36 cellular contexts compared by ENCODE assay signal in the genomic region with DNA sequence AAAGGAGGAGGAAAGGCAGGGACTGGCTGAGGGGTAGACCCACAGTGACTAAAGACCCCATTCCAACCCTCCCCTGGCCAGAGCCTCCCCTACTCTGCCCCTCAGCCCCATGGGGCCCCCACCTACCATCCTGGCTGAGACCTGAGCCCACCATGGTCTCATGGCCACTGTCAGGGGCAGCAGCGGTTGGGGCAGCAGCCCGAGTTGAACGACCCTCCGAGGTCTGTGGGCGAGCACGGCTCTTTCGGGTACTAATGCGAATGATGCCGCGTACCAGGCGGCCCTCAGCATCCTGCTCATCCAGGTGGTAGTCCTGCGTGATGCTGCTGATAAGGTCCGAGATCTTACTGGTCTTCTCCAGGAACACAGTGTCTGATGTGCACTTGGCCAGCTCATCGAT. TPM values are rescaled to one million over a fixed set of nuclear protein-coding genes. Genes with fewer than 3 reads are reported as not detected.
"Had no signal": no experiment of that assay in that cellular context is flagged by ENCODE, and none has a peak within 500 bp of the region (broad histone marks: within the 10 kb centered on the region; RNA-seq: fewer than 3 reads in every experiment).

No MANE protein-coding gene starts in this region.

- H3K27me3 Mint-ChIP-seq: activated CD4-positive, alpha-beta T cell treated with anti-CD3 and anti-CD28 coated beads, Interleukin-2, amount 10 ng/mL, durations not matched to agents 7 days and 5 days; activated naive CD4-positive, alpha-beta T cell treated with anti-CD3 and anti-CD28 coated beads, Interleukin-2, amount 50 U/mL, for 24 hours; activated naive CD8-positive, alpha-beta T cell treated with anti-CD3 and anti-CD28 coated beads for 36 hours; activated naive CD8-positive, alpha-beta T cell treated with anti-CD3 and anti-CD28 coated beads, Interleukin-2, amount 50 U/mL, for 24 hours; central memory CD8-positive, alpha-beta T cell had no signal

- H3K9me3 ChIP-seq: ascending aorta had no signal

- H3K4me3 ChIP-seq: ascending aorta, breast epithelium, cardiac muscle cell, coronary artery, dorsolateral prefrontal cortex, esophagus squamous epithelium, gastroesophageal sphincter had no signal

- H3K27me3 ChIP-seq: ascending aorta, breast epithelium, cardiac muscle cell had no signal

- H3K27ac Mint-ChIP-seq: activated CD4-positive, alpha-beta memory T cell treated with anti-CD3 and anti-CD28 coated beads, Interleukin-2, amount 10 ng/mL, durations not matched to agents 7 days and 5 days; activated CD4-positive, alpha-beta T cell treated with anti-CD3 and anti-CD28 coated beads, Interleukin-2, amount 10 ng/mL, durations not matched to agents 7 days and 5 days; activated naive CD4-positive, alpha-beta T cell treated with anti-CD3 and anti-CD28 coated beads for 36 hours; activated naive CD4-positive, alpha-beta T cell treated with anti-CD3 and anti-CD28 coated beads, Interleukin-2, amount 50 U/mL, for 24 hours; activated naive CD8-positive, alpha-beta T cell treated with anti-CD3 and anti-CD28 coated beads for 36 hours; activated naive CD8-positive, alpha-beta T cell treated with anti-CD3 and anti-CD28 coated beads, Interleukin-2, amount 50 U/mL, for 24 hours; activated T-helper 1 cell treated with anti-CD3 and anti-CD28 coated beads, Interleukin-12 subunit alpha, Interleukin-12 subunit beta, Interleukin-2, Interleukin-4 antibody, amounts not matched to agents 30 ng/mL and 10 ng/mL and 1 ng/mL, durations not matched to agents 14 hours and 24 hours and 36 hours; activated T-helper 2 cell treated with anti-CD3 and anti-CD28 coated beads, Interferon-gamma antibody, Interleukin-2, Interleukin-4, amounts not matched to agents 10 μg/mL and 5 μg/mL and 100 μg/mL, durations not matched to agents 14 hours and 24 hours and 36 hours; brain; dendritic cell treated with granulocyte-macrophage colony-stimulating factor and Interleukin-4, amounts not matched to agents 40 ng/mL and 50 ng/mL, for 4 days had no signal

- H3K4me1 ChIP-seq: ascending aorta, breast epithelium, esophagus squamous epithelium, gastroesophageal sphincter had no signal

- H3K4me3 Mint-ChIP-seq: activated CD4-positive, alpha-beta memory T cell treated with anti-CD3 and anti-CD28 coated beads, Interleukin-2, amount 10 ng/mL, durations not matched to agents 7 days and 5 days; activated CD4-positive, alpha-beta T cell treated with anti-CD3 and anti-CD28 coated beads, Interleukin-2, amount 10 ng/mL, durations not matched to agents 7 days and 5 days; activated naive CD4-positive, alpha-beta T cell treated with anti-CD3 and anti-CD28 coated beads for 36 hours; activated naive CD4-positive, alpha-beta T cell treated with anti-CD3 and anti-CD28 coated beads, Interleukin-2, amount 50 U/mL, for 24 hours; activated naive CD8-positive, alpha-beta T cell treated with anti-CD3 and anti-CD28 coated beads for 36 hours; activated naive CD8-positive, alpha-beta T cell treated with anti-CD3 and anti-CD28 coated beads, Interleukin-2, amount 50 U/mL, for 24 hours; activated T-helper 1 cell treated with anti-CD3 and anti-CD28 coated beads, Interleukin-12 subunit alpha, Interleukin-12 subunit beta, Interleukin-2, Interleukin-4 antibody, amounts not matched to agents 30 ng/mL and 10 ng/mL and 1 ng/mL, durations not matched to agents 14 hours and 24 hours and 36 hours; brain; central memory CD8-positive, alpha-beta T cell; dendritic cell treated with granulocyte-macrophage colony-stimulating factor and Interleukin-4, amounts not matched to agents 40 ng/mL and 50 ng/mL, for 4 days had no signal

- H3K27ac ChIP-seq: ascending aorta, breast epithelium, cardiac muscle cell, coronary artery, dorsolateral prefrontal cortex, epithelial cell of prostate, esophagus squamous epithelium, gastroesophageal sphincter had no signal

- H3K4me1 Mint-ChIP-seq: activated CD4-positive, alpha-beta memory T cell treated with anti-CD3 and anti-CD28 coated beads, Interleukin-2, amount 10 ng/mL, durations not matched to agents 7 days and 5 days; activated CD4-positive, alpha-beta T cell treated with anti-CD3 and anti-CD28 coated beads, Interleukin-2, amount 10 ng/mL, durations not matched to agents 7 days and 5 days; activated naive CD4-positive, alpha-beta T cell treated with anti-CD3 and anti-CD28 coated beads, Interleukin-2, amount 50 U/mL, for 24 hours; activated naive CD8-positive, alpha-beta T cell treated with anti-CD3 and anti-CD28 coated beads for 36 hours; activated naive CD8-positive, alpha-beta T cell treated with anti-CD3 and anti-CD28 coated beads, Interleukin-2, amount 50 U/mL, for 24 hours; brain; central memory CD8-positive, alpha-beta T cell had no signal

- H3K36me3 ChIP-seq: breast epithelium had no signal

- H3K9me3 Mint-ChIP-seq: activated naive CD4-positive, alpha-beta T cell treated with anti-CD3 and anti-CD28 coated beads, Interleukin-2, amount 50 U/mL, for 24 hours; activated naive CD8-positive, alpha-beta T cell treated with anti-CD3 and anti-CD28 coated beads, Interleukin-2, amount 50 U/mL, for 24 hours; activated T-helper 1 cell treated with anti-CD3 and anti-CD28 coated beads, Interleukin-12 subunit alpha, Interleukin-12 subunit beta, Interleukin-2, Interleukin-4 antibody, amounts not matched to agents 30 ng/mL and 10 ng/mL and 1 ng/mL, durations not matched to agents 14 hours and 24 hours and 36 hours; activated T-helper 2 cell treated with anti-CD3 and anti-CD28 coated beads, Interferon-gamma antibody, Interleukin-2, Interleukin-4, amounts not matched to agents 10 μg/mL and 5 μg/mL and 100 μg/mL, durations not matched to agents 14 hours and 24 hours and 36 hours; central memory CD8-positive, alpha-beta T cell had no signal

- DNase-seq: activated CD4-positive, alpha-beta memory T cell treated with anti-CD3 and anti-CD28 coated beads, Interleukin-2, amount 10 ng/mL, durations not matched to agents 7 days and 5 days; activated CD4-positive, alpha-beta T cell treated with anti-CD3 and anti-CD28 coated beads for 1 hour; activated CD4-positive, alpha-beta T cell treated with anti-CD3 and anti-CD28 coated beads for 4 hours; activated CD4-positive, alpha-beta T cell treated with anti-CD3 and anti-CD28 coated beads, Interleukin-2, amount 10 ng/mL, durations not matched to agents 7 days and 5 days; activated CD4-positive, alpha-beta T cell treated with anti-CD3 and anti-CD28 coated beads, Interleukin-2, amount 50 U/mL, for 4 hours; activated CD8-positive, alpha-beta memory T cell treated with anti-CD3 and anti-CD28 coated beads, Interleukin-2, amount 50 U/mL, for 48 hours; activated effector memory CD4-positive, alpha-beta T cell treated with anti-CD3 and anti-CD28 coated beads, Interleukin-2, amount 50 U/mL, for 16 hours; activated naive CD4-positive, alpha-beta T cell treated with anti-CD3 and anti-CD28 coated beads for 36 hours; activated naive CD8-positive, alpha-beta T cell treated with anti-CD3 and anti-CD28 coated beads for 36 hours; activated naive CD8-positive, alpha-beta T cell treated with anti-CD3 and anti-CD28 coated beads, Interleukin-2, amount 50 U/mL, for 24 hours; activated T-cell treated with anti-CD3 and anti-CD28 coated beads for 4 hours; activated T-cell treated with anti-CD3 and anti-CD28 coated beads, Interleukin-2, amount 50 U/mL, for 48 hours; dorsolateral prefrontal cortex; effector memory CD4-positive, alpha-beta T cell; esophagus squamous epithelium; foreskin melanocyte; T-helper 2 cell had no signal

- ATAC-seq: activated naive CD8-positive, alpha-beta T cell treated with anti-CD3 and anti-CD28 coated beads, Interleukin-2, amount 50 U/mL, for 24 hours; gastroesophageal sphincter had no signal

RNA-seq across cellular contexts. Expression of a gene that starts 9.1 kb away (rescaled TPM):
- total RNA-seq: activated CD4-positive, alpha-beta T cell treated with anti-CD3 and anti-CD28 coated beads, Interleukin-2, amount 10 ng/mL, durations not matched to agents 7 days and 5 days; activated T-helper 1 cell treated with anti-CD3 and anti-CD28 coated beads, Interleukin-12 subunit alpha, Interleukin-12 subunit beta, Interleukin-2, Interleukin-4 antibody, amounts not matched to agents 30 ng/mL and 10 ng/mL and 1 ng/mL, durations not matched to agents 14 hours and 24 hours and 36 hours; activated T-helper 2 cell treated with anti-CD3 and anti-CD28 coated beads, Interferon-gamma antibody, Interleukin-2, Interleukin-4, amounts not matched to agents 10 μg/mL and 5 μg/mL and 100 μg/mL, durations not matched to agents 14 hours and 24 hours and 36 hours; ascending aorta; cerebellum; endothelial cell of umbilical vein; fibroblast of lung; fibroblast of villous mesenchyme; glomerular endothelial cell; T-helper 1 cell treated with Interleukin-12 subunit alpha and Interleukin-12 subunit beta and Interleukin-4 antibody, amounts not matched to agents 30 ng/mL and 1 ng/mL, for 36 hours had no signal
- polyA plus RNA-seq: endothelial cell of umbilical vein, fibroblast of lung had no signal

RNA-seq across cellular contexts. Expression of a gene that starts 37.4 kb away (rescaled TPM):
- total RNA-seq: activated CD4-positive, alpha-beta memory T cell treated with anti-CD3 and anti-CD28 coated beads, Interleukin-2, amount 10 ng/mL, durations not matched to agents 7 days and 5 days; activated CD4-positive, alpha-beta T cell treated with anti-CD3 and anti-CD28 coated beads, Interleukin-2, amount 10 ng/mL, durations not matched to agents 7 days and 5 days; activated naive CD4-positive, alpha-beta T cell treated with anti-CD3 and anti-CD28 coated beads for 36 hours; activated naive CD8-positive, alpha-beta T cell treated with anti-CD3 and anti-CD28 coated beads for 36 hours; activated T-helper 1 cell treated with anti-CD3 and anti-CD28 coated beads, Interleukin-12 subunit alpha, Interleukin-12 subunit beta, Interleukin-2, Interleukin-4 antibody, amounts not matched to agents 30 ng/mL and 10 ng/mL and 1 ng/mL, durations not matched to agents 14 hours and 24 hours and 36 hours; activated T-helper 2 cell treated with anti-CD3 and anti-CD28 coated beads, Interferon-gamma antibody, Interleukin-2, Interleukin-4, amounts not matched to agents 10 μg/mL and 5 μg/mL and 100 μg/mL, durations not matched to agents 14 hours and 24 hours and 36 hours; ascending aorta; breast epithelium; cerebellum; endothelial cell of umbilical vein; esophagus squamous epithelium; fibroblast of lung; fibroblast of villous mesenchyme; gastroesophageal sphincter; glomerular endothelial cell; T-helper 1 cell treated with Interleukin-12 subunit alpha and Interleukin-12 subunit beta and Interleukin-4 antibody, amounts not matched to agents 30 ng/mL and 1 ng/mL, for 36 hours had no signal
- polyA plus RNA-seq: endothelial cell of umbilical vein, esophagus, fibroblast of lung had no signal

RNA-seq across cellular contexts. Expression of a gene that starts 42.3 kb away (rescaled TPM):
- total RNA-seq: activated CD4-positive, alpha-beta memory T cell treated with anti-CD3 and anti-CD28 coated beads, Interleukin-2, amount 10 ng/mL, durations not matched to agents 7 days and 5 days; activated CD4-positive, alpha-beta T cell treated with anti-CD3 and anti-CD28 coated beads, Interleukin-2, amount 10 ng/mL, durations not matched to agents 7 days and 5 days had no signal
